In genomic region chr11:104727768-104728167, GRCh38 we compare ENCODE assay signal across 3 cellular contexts.
TF ChIP-seq lines count a peak whose summit lies in the region.

No MANE protein-coding gene starts in this region.

TF ChIP-seq in IMR-90, 13 proteins besides CTCF, POLR2A, EP300 and RAD21 (continued from another document):
- TF ChIP-seq RCOR1 (IDR thresholded peaks at IDR 0.05; ENCODE audit: insufficient replicate concordance, low read length) (no peak), MAFK (IDR thresholded peaks at IDR 0.05; ENCODE audit: low read depth, low read length) (0 out of 2 replicates have a peak, but pooled peaks have one; percentile 21), CEBPB (IDR thresholded peaks at IDR 0.05; ENCODE audit: low read depth, low read length) (no peak), NFE2L2 (IDR thresholded peaks at IDR 0.05; ENCODE audit: low read depth, low read length) (no peak), BHLHE40 (IDR thresholded peaks at IDR 0.05; ENCODE audit: low read depth, low read length) (no peak), FOS (IDR thresholded peaks at IDR 0.05; ENCODE audit: low read depth, low read length) (no peak), RFX5 (IDR thresholded peaks at IDR 0.05; ENCODE audit: low read depth, low read length) (no peak), MXI1 (IDR thresholded peaks at IDR 0.05; ENCODE audit: borderline replicate concordance, low read depth, low read length) (no peak)

TF ChIP-seq in endothelial cell of umbilical vein, 7 proteins besides CTCF, POLR2A, EP300 and RAD21:
- no peak for TF ChIP-seq MAX (IDR thresholded peaks at IDR 0.05; ENCODE audit: insufficient read depth, insufficient read length)
- no peak for TF ChIP-seq MYC (IDR thresholded peaks at IDR 0.05; ENCODE audit: low read depth, low read length)
- TF ChIP-seq FOS (IDR thresholded peaks at IDR 0.05; ENCODE audit: borderline replicate concordance, insufficient read depth, low read length) = no peak
- TF ChIP-seq JUN (IDR thresholded peaks at IDR 0.05; ENCODE audit: borderline replicate concordance, insufficient read depth, insufficient read length, low read depth) = no peak

TF ChIP-seq in HEK293T, 16 proteins besides CTCF, POLR2A, EP300 and RAD21 (continued from another document):
- TF ChIP-seq HDGF (IDR thresholded peaks at IDR 0.05; ENCODE audit: borderline replicate concordance) (no peak), PKNOX1 (IDR thresholded peaks at IDR 0.05) (no peak), ZNF384 (IDR thresholded peaks at IDR 0.05) (no peak), TARDBP (IDR thresholded peaks at IDR 0.05) (no peak), ELF4 (IDR thresholded peaks at IDR 0.05) (no peak), ARNT (IDR thresholded peaks at IDR 0.05) (no peak), SUZ12 (IDR thresholded peaks at IDR 0.05) (no peak), SP1 (IDR thresholded peaks at IDR 0.05) (no peak), FOXK2 (IDR thresholded peaks at IDR 0.05) (no peak), FOXM1 (IDR thresholded peaks at IDR 0.05; ENCODE audit: borderline replicate concordance) (no peak), LEF1 (IDR thresholded peaks at IDR 0.05; ENCODE audit: borderline replicate concordance) (no peak), L3MBTL2 (conservative IDR thresholded peaks at IDR 0.05) (no peak), NFRKB (IDR thresholded peaks at IDR 0.05) (no peak), CTBP1 (IDR thresholded peaks at IDR 0.05; ENCODE audit: borderline replicate concordance) (no peak)
